In genomic region chr6:33288942-33289783, GRCh38 we compare ENCODE assay signal across 8 cellular contexts. TPM values are rescaled to one million over a fixed set of nuclear protein-coding genes. Genes with fewer than 3 reads are reported as not detected.
DNase-seq lines count a peak whose midpoint lies in the region; ATAC-seq and TF ChIP-seq lines count a peak whose summit lies in the region.

Gene PFDN6 (plus strand): TSS chr6:33289601. CDS start chr6:33289857, 256 bp downstream.
Gene WDR46 (minus strand): TSS chr6:33289239. CDS start chr6:33289170, 69 bp downstream.

- peak within 1 kb of the TSS; percentile 90 for H3K27ac Mint-ChIP-seq in activated naive CD8-positive, alpha-beta T cell treated with anti-CD3 and anti-CD28 coated beads, Interleukin-2, amount 10 ng/mL, durations not matched to agents 7 days and 5 days

- H3K27me3 ChIP-seq in ovary (no peaks in the 10 kb centered on the region), upper lobe of left lung (no peaks in the 10 kb centered on the region)

- H3K9me3 ChIP-seq in ovary (no peaks in the 10 kb centered on the region), upper lobe of left lung (no peaks in the 10 kb centered on the region)

- no peak for TF ChIP-seq CTCF in GM12865 (IDR thresholded peaks at IDR 0.05; ENCODE audit: insufficient read depth, low read depth, low read length, missing control alignments)
- TF ChIP-seq CTCF in ovary (IDR thresholded peaks at IDR 0.05) = no peak
- TF ChIP-seq CTCF in upper lobe of left lung (IDR thresholded peaks at IDR 0.05) = no peak

- H3K27ac ChIP-seq in ovary = peak within 1 kb of the TSS in 1 of 2 donors; percentile 69
- peak within 1 kb of the TSS; percentile 66 to 84 (median 74) for H3K27ac ChIP-seq in upper lobe of left lung

- H3K36me3 Mint-ChIP-seq in activated naive CD8-positive, alpha-beta T cell treated with anti-CD3 and anti-CD28 coated beads, Interleukin-2, amount 10 ng/mL, durations not matched to agents 7 days and 5 days = peaks cover 22% of the 10 kb centered on the region

- TF ChIP-seq EP300 in ovary (IDR thresholded peaks at IDR 0.05) (peak; percentile 46), upper lobe of left lung (IDR thresholded peaks at IDR 0.05) (no peak)

- WGBS in ovary, 3 donors = 0 to 1% (median 0%) methylated on average over 41 of the region's 41 CpGs
- 0% methylated on average over 32 to 40 of the region's 41 CpGs for WGBS in upper lobe of left lung, 2 donors

- H3K4me1 ChIP-seq in ovary (ENCODE audit: insufficient read depth) (peaks cover 6% of the 10 kb centered on the region), upper lobe of left lung (peaks cover 17 to 26% (median 22%) of the 10 kb centered on the region in 4 donors)

- H3K4me1 Mint-ChIP-seq in activated naive CD8-positive, alpha-beta T cell treated with anti-CD3 and anti-CD28 coated beads, Interleukin-2, amount 10 ng/mL, durations not matched to agents 7 days and 5 days = peaks cover 31% of the 10 kb centered on the region

- DNase-seq in GM12865 (ENCODE audit: low read depth) (peak; percentile 92), NCI-H1092 treated with DMSO at 0.1 percent for 48 hours (lab: John Stamatoyannopoulos, UW) (peak; percentile 92), SKM-1 (lab: John Stamatoyannopoulos, UW; ENCODE audit: unreplicated experiment) (peak; percentile 97), Right ventricle myocardium inferior (ENCODE audit: missing footprints) (peak; percentile 86), ovary (peak; percentile 75 to 84 (median 79)), upper lobe of left lung (peak; percentile 72 to 85)
- DNase-seq in activated naive CD8-positive, alpha-beta T cell treated with anti-CD3 and anti-CD28 coated beads, Interleukin-2, amount 10 ng/mL, durations not matched to agents 7 days and 5 days = peak; percentile 74

- TF ChIP-seq POLR2A in ovary (IDR thresholded peaks at IDR 0.05) = peak; percentile 33
- TF ChIP-seq POLR2A in upper lobe of left lung (IDR thresholded peaks at IDR 0.05) = peak in 3 of 4 donors; percentile 12 to 39 (median 31)

- H3K36me3 ChIP-seq in ovary (no peaks in the 10 kb centered on the region), upper lobe of left lung (peaks cover 16 to 68% (median 44%) of the 10 kb centered on the region in 4 donors)

- peak within 1 kb of the TSS; percentile 96 for H3K4me3 Mint-ChIP-seq in activated naive CD8-positive, alpha-beta T cell treated with anti-CD3 and anti-CD28 coated beads, Interleukin-2, amount 10 ng/mL, durations not matched to agents 7 days and 5 days

- no peaks in the 10 kb centered on the region for H3K9me3 Mint-ChIP-seq in activated naive CD8-positive, alpha-beta T cell treated with anti-CD3 and anti-CD28 coated beads, Interleukin-2, amount 10 ng/mL, durations not matched to agents 7 days and 5 days

- intact Hi-C loops in Right ventricle myocardium inferior (cut with DNase I) = loop anchor here (10.0 kb wide), 1 partner anchor 126 kb away; the partner anchor contains the start of genes CUTA and PHF1
- intact Hi-C loops in ovary (cut with DNase I) = loop anchor here in 1 of 4 donors (10.0 kb wide), 1 partner anchor 1344 kb away; the partner anchor contains the start of gene CFB

- no peaks in the 10 kb centered on the region for H3K27me3 Mint-ChIP-seq in activated naive CD8-positive, alpha-beta T cell treated with anti-CD3 and anti-CD28 coated beads, Interleukin-2, amount 10 ng/mL, durations not matched to agents 7 days and 5 days

- H3K4me3 ChIP-seq in GM12865 (ENCODE audit: low read depth, low read length) (peak within 1 kb of the TSS; percentile 79), ovary (peak within 1 kb of the TSS; percentile 88), upper lobe of left lung (peak within 1 kb of the TSS; percentile 70 to 94 (median 84))

- POLR2A ChIA-PET in activated naive CD8-positive, alpha-beta T cell treated with anti-CD3 and anti-CD28 coated beads, Interleukin-2, amount 10 ng/mL, durations not matched to agents 7 days and 5 days (lab: Charles Lee) = interaction anchor here (0.5 to 7.3 kb wide), 20 partner anchors 8 to 434 kb away, joined by 3 to 107 read pairs (median 6); partner anchors contain the start of genes B3GALT4, CUTA, RGL2 and RPS18

- ATAC-seq in HG02623 (IDR thresholded peaks at IDR 0.05; ENCODE audit: unreplicated experiment) (peak; percentile 85), Right ventricle myocardium inferior (peak; percentile 95), upper lobe of left lung (ENCODE audit: low FRiP score in 2 of 2) (peak; percentile 96 to 98)
- ATAC-seq in activated naive CD8-positive, alpha-beta T cell treated with anti-CD3 and anti-CD28 coated beads, Interleukin-2, amount 10 ng/mL, durations not matched to agents 7 days and 5 days (ENCODE audit: low read depth) = peak; percentile 97

RNA-seq across cellular contexts. Expression of gene PFDN6, which starts in this region (rescaled TPM):
- 10 to 100 TPM; 53.3 to 54.7 TPM for total RNA-seq in activated naive CD8-positive, alpha-beta T cell treated with anti-CD3 and anti-CD28 coated beads, Interleukin-2, amount 10 ng/mL, durations not matched to agents 7 days and 5 days
- total RNA-seq in Right ventricle myocardium inferior (57.8 TPM), ovary (10 to 100 TPM in 6 of 7 donors, 1 to 10 TPM in 1; 9.8 to 46.8 (median 42.0) TPM), upper lobe of left lung (10 to 100 TPM; 13.8 to 42.9 (median 30.7) TPM)
- polyA plus RNA-seq in ovary = 10 to 100 TPM; 80.3 to 83.0 TPM

RNA-seq across cellular contexts. Expression of gene WDR46, which starts in this region (rescaled TPM):
- 10 to 100 TPM; 50.0 to 58.0 TPM for total RNA-seq in activated naive CD8-positive, alpha-beta T cell treated with anti-CD3 and anti-CD28 coated beads, Interleukin-2, amount 10 ng/mL, durations not matched to agents 7 days and 5 days
- total RNA-seq in Right ventricle myocardium inferior (15.9 TPM), ovary (10 to 100 TPM; 29.1 to 58.5 (median 35.0) TPM), upper lobe of left lung (10 to 100 TPM; 21.1 to 50.3 (median 41.7) TPM)
- 10 to 100 TPM; 25.5 to 27.0 TPM for polyA plus RNA-seq in ovary
